In genomic region chr20:3716195-3716834, GRCh38 we compare ENCODE assay signal across 9 cellular contexts. TPM values are rescaled to one million over a fixed set of nuclear protein-coding genes. Genes with fewer than 3 reads are reported as not detected.
DNase-seq lines count a peak whose midpoint lies in the region; ATAC-seq, FAIRE-seq and TF ChIP-seq lines count a peak whose summit lies in the region.
"Had no signal": no experiment of that assay in that cellular context is flagged by ENCODE, and none has a peak within 500 bp of the region (broad histone marks: within the 10 kb centered on the region; RNA-seq: fewer than 3 reads in every experiment).

No MANE protein-coding gene starts in this region.

- H3K27me3 Mint-ChIP-seq in activated naive CD8-positive, alpha-beta T cell treated with anti-CD3 and anti-CD28 coated beads for 36 hours = peaks cover 15% of the 10 kb centered on the region

- DNase-seq in Ammon's horn (ENCODE audit: low spot score) (peak; percentile 48), GM12892 (ENCODE audit: insufficient read length) (no peak), NCI-H2227 treated with DMSO at 0.1 percent for 48 hours (lab: John Stamatoyannopoulos, UW) (peak; percentile 28), hepatic stellate cell (ENCODE audit: low spot score) (peak; percentile 50)
- peak; percentile 34 for DNase-seq in activated naive CD8-positive, alpha-beta T cell treated with anti-CD3 and anti-CD28 coated beads for 36 hours
- peak; percentile 36 for DNase-seq in stimulated activated CD4-positive, alpha-beta T cell treated with anti-CD3 and anti-CD28 coated beads, Interleukin-1b, Interleukin-23, amount 100 ng/mL, for 48 hours

- no peak overlapping the region for H3K27ac Mint-ChIP-seq in activated naive CD8-positive, alpha-beta T cell treated with anti-CD3 and anti-CD28 coated beads for 36 hours

- H3K4me3 Mint-ChIP-seq in activated naive CD8-positive, alpha-beta T cell treated with anti-CD3 and anti-CD28 coated beads for 36 hours = no peak overlapping the region

- no peak for TF ChIP-seq POLR2A in GM12892 (IDR thresholded peaks at IDR 0.05; ENCODE audit: low read depth, low read length)

- peaks cover 4% of the 10 kb centered on the region for H3K4me1 Mint-ChIP-seq in activated naive CD8-positive, alpha-beta T cell treated with anti-CD3 and anti-CD28 coated beads for 36 hours

- ATAC-seq in GM21515 (IDR thresholded peaks at IDR 0.05; ENCODE audit: unreplicated experiment) = no peak
- no peak for ATAC-seq in HG02763 (IDR thresholded peaks at IDR 0.05; ENCODE audit: unreplicated experiment)

- FAIRE-seq in GM12892 (lab: Jason Lieb, UNC) = peak; percentile 75

- H3K36me3 Mint-ChIP-seq in activated naive CD8-positive, alpha-beta T cell treated with anti-CD3 and anti-CD28 coated beads for 36 hours = no peaks in the 10 kb centered on the region

- no peaks in the 10 kb centered on the region for H3K9me3 Mint-ChIP-seq in activated naive CD8-positive, alpha-beta T cell treated with anti-CD3 and anti-CD28 coated beads for 36 hours

RNA-seq across cellular contexts. Expression of gene SIGLEC1, which starts 3.9 kb away (rescaled TPM):
- polyA plus RNA-seq in GM12892 (2012; ENCODE audit: missing spikeins) = not detected
- not detected for total RNA-seq in activated naive CD8-positive, alpha-beta T cell treated with anti-CD3 and anti-CD28 coated beads for 36 hours

RNA-seq across cellular contexts. Expression of gene HSPA12B, which starts 16.2 kb away (rescaled TPM):
- polyA plus RNA-seq in GM12892 (2012; ENCODE audit: missing spikeins) = 0.11 TPM
- not detected for total RNA-seq in activated naive CD8-positive, alpha-beta T cell treated with anti-CD3 and anti-CD28 coated beads for 36 hours
- total RNA-seq: mononuclear cell had no signal

RNA-seq across cellular contexts. Expression of gene ADAM33, which starts 34.5 kb away (rescaled TPM):
- polyA plus RNA-seq in GM12892 (2012; ENCODE audit: missing spikeins) = not detected
- not detected for total RNA-seq in activated naive CD8-positive, alpha-beta T cell treated with anti-CD3 and anti-CD28 coated beads for 36 hours

RNA-seq across cellular contexts. Expression of gene ADISSP, which starts 51.2 kb away (rescaled TPM):
- polyA plus RNA-seq in GM12892 (2012; ENCODE audit: missing spikeins) = 18.2 TPM
- total RNA-seq in activated naive CD8-positive, alpha-beta T cell treated with anti-CD3 and anti-CD28 coated beads for 36 hours = 10 to 100 TPM; 63.5 to 63.8 TPM

RNA-seq across cellular contexts. Expression of gene GFRA4, which starts 53.1 kb away (rescaled TPM):
- polyA plus RNA-seq in GM12892 (2012; ENCODE audit: missing spikeins) = not detected
- not detected for total RNA-seq in activated naive CD8-positive, alpha-beta T cell treated with anti-CD3 and anti-CD28 coated beads for 36 hours
- total RNA-seq: mononuclear cell had no signal
